8 cellular contexts compared by ENCODE assay signal in the genomic region with DNA sequence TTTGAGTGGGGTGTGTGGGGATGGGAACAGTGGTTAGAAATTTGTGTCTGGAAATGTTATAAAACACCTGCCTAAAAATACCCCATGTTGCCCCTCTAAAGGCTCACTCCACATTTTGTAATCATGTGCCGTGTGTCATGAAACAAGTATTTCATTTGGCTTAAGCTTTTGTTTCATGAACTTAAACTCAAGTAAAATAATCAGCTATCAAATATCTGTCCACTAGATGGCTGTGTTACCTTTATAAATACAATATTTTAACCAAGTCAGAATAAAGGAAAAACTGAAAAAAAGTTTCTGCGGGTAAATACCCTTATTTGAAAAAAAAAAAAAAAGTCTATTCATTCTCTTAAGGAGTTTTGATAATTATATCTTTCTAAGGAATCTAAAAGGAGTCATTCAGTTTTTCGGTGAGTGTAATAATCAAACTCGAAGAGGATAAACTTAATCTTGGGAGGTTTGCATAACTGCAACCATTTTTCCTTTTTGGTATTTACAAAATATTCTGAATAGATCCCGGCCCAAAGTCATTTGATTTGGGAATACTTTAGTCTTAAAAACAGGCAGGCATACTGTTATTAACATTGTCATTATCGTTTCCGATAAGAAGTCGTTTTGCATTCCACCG. TPM values are rescaled to one million over a fixed set of nuclear protein-coding genes. Genes with fewer than 3 reads are reported as not detected.
DNase-seq lines count a peak whose midpoint lies in the region; ATAC-seq and TF ChIP-seq lines count a peak whose summit lies in the region.

No MANE protein-coding gene starts in this region.

- H4K8ac ChIP-seq in mesendoderm (ENCODE audit: low read depth, low read length): no peak overlapping the region

- no CpG with 5 or more reads among the region's 9 CpGs for WGBS in mesendoderm (ENCODE audit: extremely low coverage, insufficient coverage, low lambda C conversion rate)

- no peak overlapping the region for H3K9ac ChIP-seq in mesendoderm (ENCODE audit: low read length)

- peaks cover 20% of the 10 kb centered on the region for H3K4me1 Mint-ChIP-seq in MCF 10A (ENCODE audit: insufficient read depth, unreplicated experiment)

- intact Hi-C loops in MCF 10A (cut with micrococcal nuclease): loop anchor here (1.0 to 2.0 kb wide), 5 partner anchors 76 to 916 kb away; no protein-coding TSS in a partner anchor

- no peak overlapping the region for H3K4me3 Mint-ChIP-seq in MCF 10A (ENCODE audit: unreplicated experiment)

- H3K23ac ChIP-seq in mesendoderm (ENCODE audit: low read length): no peak overlapping the region

- no peak overlapping the region for H3K18ac ChIP-seq in mesendoderm (ENCODE audit: low read length)

- CTCF ChIA-PET in MCF 10A (lab: Yijun Ruan, JAX): interaction anchor here (0.5 to 3.9 kb wide), 13 partner anchors 9 to 1527 kb away, joined by 3 to 36 read pairs (median 3); no protein-coding TSS in a partner anchor

- H4K5ac ChIP-seq in mesendoderm (ENCODE audit: low read length): no peak overlapping the region

- H2BK5ac ChIP-seq in mesendoderm (ENCODE audit: low read length): no peak overlapping the region

- DNase-seq in MV-4-11 (lab: John Stamatoyannopoulos, UW) (peak; percentile 37), MCF 10A (ENCODE audit: unreplicated experiment) (peak; percentile 46), mesendoderm (peak; percentile 44), hypothalamus (lab: John Stamatoyannopoulos, UW) (no peak)
- DNase-seq in activated effector memory CD4-positive, alpha-beta T cell treated with anti-CD3 and anti-CD28 coated beads, Interleukin-2, amount 50 U/mL, for 16 hours: no peak

- no peaks in the 10 kb centered on the region for H3K36me3 Mint-ChIP-seq in MCF 10A (ENCODE audit: insufficient read depth, unreplicated experiment)

- no peak overlapping the region for H2BK15ac ChIP-seq in mesendoderm (replicated peaks; ENCODE audit: low read depth)

- H3K79me2 ChIP-seq in mesendoderm (ENCODE audit: control insufficient read depth, insufficient read depth, low read length): no peaks in the 10 kb centered on the region

- H3K27me3 ChIP-seq in mesendoderm (ENCODE audit: insufficient read depth, low read length, poor library complexity): no peaks in the 10 kb centered on the region

- no peak overlapping the region for H3K27ac Mint-ChIP-seq in MCF 10A (ENCODE audit: low read depth, unreplicated experiment)

- H3K4me1 ChIP-seq in mesendoderm (ENCODE audit: control insufficient read depth, low read depth, low read length): no peaks in the 10 kb centered on the region

- H3K56ac ChIP-seq in mesendoderm (ENCODE audit: low read length): no peak overlapping the region

- no peaks in the 10 kb centered on the region for H3K79me1 ChIP-seq in mesendoderm (ENCODE audit: low read length)

- POLR2A ChIA-PET in MCF 10A (lab: Yijun Ruan, JAX): interaction anchor here (0.6 to 0.9 kb wide), 5 partner anchors 11 to 280 kb away, joined by 3 to 5 read pairs (median 3); no protein-coding TSS in a partner anchor

- H3K27ac ChIP-seq in mesendoderm (ENCODE audit: low read depth, low read length): no peak overlapping the region

- TF ChIP-seq CTCF in GM12875 (IDR thresholded peaks at IDR 0.05; ENCODE audit: borderline replicate concordance, insufficient read depth, low read depth, low read length) (0 out of 2 replicates have a peak, but pooled peaks have one; percentile 2), MCF 10A (IDR thresholded peaks at IDR 0.05; ENCODE audit: unreplicated experiment) (peak; percentile 43)

- no peak overlapping the region for H3K4ac ChIP-seq in mesendoderm (ENCODE audit: low read depth, low read length)

- BruUV-seq in MCF 10A (replicated peaks; lab: Mats Ljungman, UMichigan): no TSS peak

- H3K9me3 Mint-ChIP-seq in MCF 10A (ENCODE audit: unreplicated experiment): no peaks in the 10 kb centered on the region

- H2BK120ac ChIP-seq in mesendoderm (ENCODE audit: low read depth, low read length): no peak overlapping the region

- H3K36me3 ChIP-seq in mesendoderm (ENCODE audit: control insufficient read depth, insufficient read depth, low read length): no peaks in the 10 kb centered on the region

- no peak overlapping the region for H2AK5ac ChIP-seq in mesendoderm (ENCODE audit: low read length)

- H3K4me2 ChIP-seq in mesendoderm (ENCODE audit: low read length): no peak overlapping the region

- H3K4me3 ChIP-seq in GM12875 (ENCODE audit: low read depth, low read length) (no peak overlapping the region), mesendoderm (ENCODE audit: low read length) (no peak overlapping the region)

- ATAC-seq in GM19328 (IDR thresholded peaks at IDR 0.05; ENCODE audit: unreplicated experiment) (no peak), HG03378 (IDR thresholded peaks at IDR 0.05; ENCODE audit: unreplicated experiment) (no peak)

- H3K27me3 Mint-ChIP-seq in MCF 10A (ENCODE audit: insufficient read depth, unreplicated experiment): no peaks in the 10 kb centered on the region

RNA-seq across cellular contexts. Expression of gene MTRF1L, which starts 29.9 kb away (rescaled TPM):
- 25.5 and 30.9 TPM in 2 replicates for total RNA-seq in MCF 10A (2022)
- 20.9 TPM for polyA plus RNA-seq in mesendoderm (2013, experiment 1 of 2)
- polyA plus RNA-seq in mesendoderm (2013, experiment 2 of 2): 21.8 TPM

RNA-seq across cellular contexts. Expression of gene FBXO5, which starts 49.5 kb away (rescaled TPM):
- total RNA-seq in MCF 10A (2022): 9.5 and 16.4 TPM in 2 replicates
- polyA plus RNA-seq in mesendoderm (2013, experiment 1 of 2): 41.1 TPM
- 44.3 TPM for polyA plus RNA-seq in mesendoderm (2013, experiment 2 of 2)

Comparison
In these comparisons a context has a peak if more than half of its experiments do, and no peak if none do; other contexts are left out.
1. DNase-seq: peak in MV-4-11 (single experiment), MCF 10A (single experiment) and mesendoderm (single experiment); none in activated effector memory CD4-positive, alpha-beta T cell treated with anti-CD3 and anti-CD28 coated beads, Interleukin-2, amount 50 U/mL, for 16 hours (single experiment) and hypothalamus (0 of 51).